Comparison of ENCODE assay signal across 8 cellular contexts in the genomic region with DNA sequence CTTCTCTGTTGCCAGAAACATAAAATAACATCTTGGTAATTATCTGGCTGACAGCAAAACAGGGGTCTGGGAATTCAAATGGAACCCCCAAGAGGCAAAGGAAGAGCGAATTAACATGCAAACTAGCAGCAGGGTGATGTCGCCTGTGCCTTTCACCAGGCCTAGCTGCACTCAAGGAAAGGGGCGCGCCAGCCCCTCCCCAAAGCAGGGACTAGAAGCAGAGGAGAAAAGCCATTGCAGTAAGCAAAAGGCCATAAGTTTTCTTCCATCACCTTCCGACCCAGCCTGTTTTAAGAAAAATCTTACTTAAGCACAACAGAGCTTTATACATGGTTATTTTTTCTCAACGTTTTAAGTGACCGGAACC. TPM values are rescaled to one million over a fixed set of nuclear protein-coding genes. Genes with fewer than 3 reads are reported as not detected.
A peak's percentile ranks its signal among the peaks of the same experiment; 100 is the strongest.
DNase-seq lines count a peak whose midpoint lies in the region; ATAC-seq and TF ChIP-seq lines count a peak whose summit lies in the region.

No MANE protein-coding gene starts in this region.

- no peaks in the 10 kb centered on the region for H3K36me3 ChIP-seq in vagina

- 0 to 2% methylated on average over 7 of the region's 7 CpGs for WGBS in lower leg skin, 2 donors

- H3K9me3 ChIP-seq in vagina: no peaks in the 10 kb centered on the region

- H3K27me3 ChIP-seq in vagina: no peaks in the 10 kb centered on the region

- in situ Hi-C loops in astrocyte of the cerebellum (cut with HindIII; ENCODE audit: low sequenced_read_pairs): no loop called here

- intact Hi-C loops in lower leg skin (cut with DNase I; ENCODE audit: low total_unique reads) (no loop called here), vagina (cut with DNase I) (no loop called here)

- TF ChIP-seq POLR2A in lower leg skin (IDR thresholded peaks at IDR 0.05): no peak
- no peak for TF ChIP-seq POLR2A in vagina (IDR thresholded peaks at IDR 0.05)

- TF ChIP-seq CTCF in C4-2B (conservative IDR thresholded peaks at IDR 0.05): no peak
- TF ChIP-seq CTCF in astrocyte of the cerebellum (IDR thresholded peaks at IDR 0.05; ENCODE audit: low read depth, low read length, missing control alignments): no peak
- no peak for TF ChIP-seq CTCF in lower leg skin (IDR thresholded peaks at IDR 0.05)
- TF ChIP-seq CTCF in vagina (IDR thresholded peaks at IDR 0.05): no peak

- peak overlapping the region; percentile 85 for H3K27ac ChIP-seq in C4-2B
- H3K27ac ChIP-seq in vagina: peak overlapping the region; percentile 65

- H3K4me3 ChIP-seq in astrocyte of the cerebellum (ENCODE audit: low read depth, low read length): peak overlapping the region; percentile 93
- peak overlapping the region; percentile 81 for H3K4me3 ChIP-seq in lower leg skin (ENCODE audit: low read depth, poor library complexity, severe bottlenecking)
- H3K4me3 ChIP-seq in vagina: peak overlapping the region; percentile 73 to 84

- peaks cover 15% of the 10 kb centered on the region for H3K4me1 ChIP-seq in vagina

- DNase-seq in astrocyte of the cerebellum (ENCODE audit: low read depth) (no peak), lower leg skin (ENCODE audit: low spot score in 2 of 2) (no peak), vagina (ENCODE audit: extremely low spot score in 2 of 2) (no peak), NAMALWA (ENCODE audit: low spot score) (no peak), 8988T (no peak)

- ATAC-seq in GM19395 (IDR thresholded peaks at IDR 0.05; ENCODE audit: unreplicated experiment) (peak; percentile 25), HG03439 (IDR thresholded peaks at IDR 0.05; ENCODE audit: unreplicated experiment) (peak; percentile 15)

RNA-seq across cellular contexts. Expression of gene POC5, which starts 0.5 kb away (rescaled TPM):
- 10 to 100 TPM in 2 of 4 donors, 1 to 10 TPM in 2; 5.1 to 13.2 (median 10.3) TPM for total RNA-seq in lower leg skin
- 12.3 TPM for total RNA-seq in vagina
